In the genomic region with DNA sequence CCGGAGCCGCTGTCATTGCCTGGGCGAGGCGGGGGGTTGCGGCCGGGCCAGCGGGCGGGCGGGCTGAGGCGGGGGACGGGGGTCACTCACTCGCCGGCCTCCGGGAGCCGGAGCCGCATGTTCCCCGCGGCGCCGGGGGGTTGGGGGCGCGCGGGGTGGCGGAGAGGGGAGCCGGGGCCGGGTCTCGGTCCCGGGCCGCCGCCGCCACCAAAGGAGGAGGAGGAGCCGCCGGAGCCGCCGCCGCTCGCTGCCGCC, we compare ENCODE assay signal across 1 cellular context.
A peak's percentile ranks its signal among the peaks of the same experiment; 100 is the strongest.
TF ChIP-seq lines count a peak whose summit lies in the region.

No MANE protein-coding gene starts in this region.

TF ChIP-seq in HepG2, 621 proteins besides CTCF, POLR2A, EP300 and RAD21:
- TF ChIP-seq FOXK2 (IDR thresholded peaks at IDR 0.05): no peak
- TF ChIP-seq ZFP91 (CRISPR knock-in tag; IDR thresholded peaks at IDR 0.05; ENCODE audit: borderline replicate concordance): peak; percentile 2; the same call in 1 of the 2 replicates
- 0 out of 2 replicates have a peak, but pooled peaks have one; percentile 60 for TF ChIP-seq KDM5A (IDR thresholded peaks at IDR 0.05; ENCODE audit: borderline replicate concordance, low read length)
- no peak for TF ChIP-seq ZNF609 (CRISPR knock-in tag; IDR thresholded peaks at IDR 0.05; ENCODE audit: borderline replicate concordance)
- no peak for TF ChIP-seq SYNCRIP (IDR thresholded peaks at IDR 0.05; ENCODE audit: insufficient read depth, low read depth, low read length)
- TF ChIP-seq ARID2 (CRISPR knock-in tag; IDR thresholded peaks at IDR 0.05; ENCODE audit: borderline replicate concordance): 0 out of 2 replicates have a peak, but pooled peaks have one; percentile 52
- no peak for TF ChIP-seq ZXDC (CRISPR knock-in tag; IDR thresholded peaks at IDR 0.05)
- 0 out of 2 replicates have a peak, but pooled peaks have one; percentile 67 for TF ChIP-seq IRX3 (CRISPR knock-in tag; IDR thresholded peaks at IDR 0.05; ENCODE audit: borderline replicate concordance, low read depth)
- no peak for TF ChIP-seq ZBTB21 (CRISPR knock-in tag; IDR thresholded peaks at IDR 0.05)
- TF ChIP-seq ZNF441 (CRISPR knock-in tag; IDR thresholded peaks at IDR 0.05; ENCODE audit: borderline replicate concordance): 0 out of 2 replicates have a peak, but pooled peaks have one; percentile 6
- TF ChIP-seq ARHGAP35 (CRISPR knock-in tag; IDR thresholded peaks at IDR 0.05; ENCODE audit: borderline replicate concordance): 0 out of 2 replicates have a peak, but pooled peaks have one; percentile 14
- TF ChIP-seq ZNF574 (CRISPR knock-in tag; IDR thresholded peaks at IDR 0.05): no peak
- no peak for TF ChIP-seq SMARCE1 (IDR thresholded peaks at IDR 0.05; ENCODE audit: borderline replicate concordance)
- TF ChIP-seq, protein P1, sequence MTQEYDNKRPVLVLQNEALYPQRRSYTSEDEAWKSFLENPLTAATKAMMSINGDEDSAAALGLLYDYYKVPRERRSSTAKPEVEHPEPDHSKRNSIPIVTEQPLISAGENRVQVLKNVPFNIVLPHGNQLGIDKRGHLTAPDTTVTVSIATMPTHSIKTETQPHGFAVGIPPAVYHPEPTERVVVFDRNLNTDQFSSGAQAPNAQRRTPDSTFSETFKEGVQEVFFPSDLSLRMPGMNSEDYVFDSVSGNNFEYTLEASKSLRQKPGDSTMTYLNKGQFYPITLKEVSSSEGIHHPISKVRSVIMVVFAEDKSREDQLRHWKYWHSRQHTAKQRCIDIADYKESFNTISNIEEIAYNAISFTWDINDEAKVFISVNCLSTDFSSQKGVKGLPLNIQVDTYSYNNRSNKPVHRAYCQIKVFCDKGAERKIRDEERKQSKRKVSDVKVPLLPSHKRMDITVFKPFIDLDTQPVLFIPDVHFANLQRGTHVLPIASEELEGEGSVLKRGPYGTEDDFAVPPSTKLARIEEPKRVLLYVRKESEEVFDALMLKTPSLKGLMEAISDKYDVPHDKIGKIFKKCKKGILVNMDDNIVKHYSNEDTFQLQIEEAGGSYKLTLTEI (CRISPR knock-in tag; conservative IDR thresholded peaks at IDR 0.05): no peak
- 0 out of 2 replicates have a peak, but pooled peaks have one; percentile 7 for TF ChIP-seq NAIF1 (CRISPR knock-in tag; IDR thresholded peaks at IDR 0.05; ENCODE audit: borderline replicate concordance)
- TF ChIP-seq TEAD3 (CRISPR knock-in tag; optimal IDR thresholded peaks at IDR 0.05; ENCODE audit: borderline replicate concordance): no peak
- 0 out of 4 replicates have a peak, but pooled peaks of 1 of the 2 experiments have one; percentile 18 for TF ChIP-seq REST (IDR thresholded peaks at IDR 0.05; ENCODE audit: borderline replicate concordance in 1 of 2, low read depth in 1 of 2, low read length in 2 of 2)
- TF ChIP-seq CEBPZ (IDR thresholded peaks at IDR 0.05; ENCODE audit: low read length): no peak
- no peak for TF ChIP-seq ZNF17 (CRISPR knock-in tag; IDR thresholded peaks at IDR 0.05)
- no peak for TF ChIP-seq HDAC2 (CRISPR knock-in tag; IDR thresholded peaks at IDR 0.05)
